8 cellular contexts compared by ENCODE assay signal in genomic region chr12:50188280-50188781, GRCh38. TPM values are rescaled to one million over a fixed set of nuclear protein-coding genes. Genes with fewer than 3 reads are reported as not detected.
DNase-seq lines count a peak whose midpoint lies in the region; TF ChIP-seq lines count a peak whose summit lies in the region.
"Had no signal": no experiment of that assay in that cellular context is flagged by ENCODE, and none has a peak within 500 bp of the region (broad histone marks: within the 10 kb centered on the region; RNA-seq: fewer than 3 reads in every experiment).

No MANE protein-coding gene starts in this region.

- H3K36me3 ChIP-seq in stomach (peaks cover 15 to 48% (median 46%) of the 10 kb centered on the region in 4 donors), ovary (no peaks in the 10 kb centered on the region)

- no peaks in the 10 kb centered on the region for H3K27me3 Mint-ChIP-seq in activated naive CD8-positive, alpha-beta T cell treated with anti-CD3 and anti-CD28 coated beads for 36 hours

- peaks cover 30% of the 10 kb centered on the region for H3K4me1 Mint-ChIP-seq in activated naive CD8-positive, alpha-beta T cell treated with anti-CD3 and anti-CD28 coated beads for 36 hours

- peaks cover 0 to 44% (median 23%) of the 10 kb centered on the region in 4 donors for H3K4me1 ChIP-seq in stomach
- H3K4me1 ChIP-seq in ovary (ENCODE audit: insufficient read depth): peaks cover 4% of the 10 kb centered on the region

- POLR2A ChIA-PET in HEK293T (lab: Yijun Ruan, JAX): interaction anchor here (0.5 to 1.2 kb wide), 2 partner anchors 21 to 98 kb away, joined by 4 read pairs; partner anchors contain the start of gene CERS5

- H3K27me3 ChIP-seq in stomach (no peaks in the 10 kb centered on the region), ovary (no peaks in the 10 kb centered on the region)

- H3K9me3 ChIP-seq in stomach (no peaks in the 10 kb centered on the region), ovary (no peaks in the 10 kb centered on the region)

- H3K4me3 ChIP-seq in LNCaP clone FGC (ENCODE audit: low read depth, low read length) (no peak overlapping the region), stomach (no peak overlapping the region), ovary (no peak overlapping the region)

- CTCF ChIA-PET in HEK293T (lab: Yijun Ruan, JAX): no interaction called here

- 20 to 71% (median 50%) methylated on average over 3 to 4 of the region's 4 CpGs for WGBS in stomach, 5 donors
- 63 to 69% (median 66%) methylated on average over 4 of the region's 4 CpGs for WGBS in ovary, 3 donors

- H3K9me3 Mint-ChIP-seq in activated naive CD8-positive, alpha-beta T cell treated with anti-CD3 and anti-CD28 coated beads for 36 hours: no peaks in the 10 kb centered on the region

- intact Hi-C loops in stomach (cut with DNase I; ENCODE audit: low total_unique reads) (no loop called here), ovary (cut with DNase I) (loop anchor here in 1 of 4 donors (10.0 kb wide), 1 partner anchor 126 kb away; no protein-coding TSS in a partner anchor)

- TF ChIP-seq EP300 in stomach (IDR thresholded peaks at IDR 0.05) (no peak), ovary (IDR thresholded peaks at IDR 0.05) (no peak)

- TF ChIP-seq CTCF in LNCaP clone FGC (IDR thresholded peaks at IDR 0.05; ENCODE audit: control insufficient read depth, extremely low read depth, insufficient read depth): no peak
- no peak for TF ChIP-seq CTCF in stomach (IDR thresholded peaks at IDR 0.05)
- no peak for TF ChIP-seq CTCF in GM13976 (IDR thresholded peaks at IDR 0.05; ENCODE audit: borderline replicate concordance, control extremely low read depth, extremely low read depth, insufficient read depth, missing control alignments)
- no peak for TF ChIP-seq CTCF in ovary (IDR thresholded peaks at IDR 0.05)

- H3K27ac Mint-ChIP-seq in activated naive CD8-positive, alpha-beta T cell treated with anti-CD3 and anti-CD28 coated beads for 36 hours: peak overlapping the region; percentile 78

- in situ Hi-C loops in GM13976 (cut with MboI; ENCODE audit: low sequenced_read_pairs, unreplicated experiment): no loop called here

- TF ChIP-seq POLR2A in stomach (IDR thresholded peaks at IDR 0.05) (no peak), ovary (IDR thresholded peaks at IDR 0.05) (no peak)

- peak; percentile 91 for DNase-seq in LNCaP clone FGC (ENCODE audit: low read depth)
- DNase-seq in activated naive CD8-positive, alpha-beta T cell treated with anti-CD3 and anti-CD28 coated beads for 36 hours: no peak
- peak; percentile 85 for DNase-seq in iris pigment epithelial cell (ENCODE audit: low read depth)
- no peak for DNase-seq in stomach
- no peak for DNase-seq in HEK293T (ENCODE audit: extremely low spot score)
- no peak for DNase-seq in GM13976 (ENCODE audit: low spot score)
- no peak for DNase-seq in ovary
- DNase-seq: NCI-H2171 treated with DMSO at 0.1 percent for 48 hours had no signal

- peaks cover 4% of the 10 kb centered on the region for H3K36me3 Mint-ChIP-seq in activated naive CD8-positive, alpha-beta T cell treated with anti-CD3 and anti-CD28 coated beads for 36 hours

- peak overlapping the region in 4 of 5 donors; percentile 14 to 38 (median 22) for H3K27ac ChIP-seq in stomach
- no peak overlapping the region for H3K27ac ChIP-seq in ovary

- no peak overlapping the region for H3K4me3 Mint-ChIP-seq in activated naive CD8-positive, alpha-beta T cell treated with anti-CD3 and anti-CD28 coated beads for 36 hours

TF ChIP-seq in HEK293T, 16 proteins besides CTCF, POLR2A, EP300 and RAD21:
- no peak for TF ChIP-seq CTBP1 (IDR thresholded peaks at IDR 0.05; ENCODE audit: borderline replicate concordance)
- TF ChIP-seq BHLHE40 (IDR thresholded peaks at IDR 0.05; ENCODE audit: borderline replicate concordance): no peak

RNA-seq across cellular contexts. Expression of gene CERS5, which starts 21.2 kb away (rescaled TPM):
- total RNA-seq in activated naive CD8-positive, alpha-beta T cell treated with anti-CD3 and anti-CD28 coated beads for 36 hours: 10 to 100 TPM; 36.4 to 41.3 TPM
- total RNA-seq in stomach (100 to 1,000 TPM in 1 of 5 donors, 10 to 100 TPM in 2, 1 to 10 TPM in 2; 3.2 to 114 (median 24.1) TPM), ovary (10 to 100 TPM; 29.1 to 67.3 (median 44.9) TPM)
- polyA plus RNA-seq in stomach (10 to 100 TPM; 20.7 to 52.6 (median 23.8) TPM), ovary (10 to 100 TPM; 47.9 to 76.9 TPM)

Comparison
In these comparisons a context has a peak if more than half of its experiments do, and no peak if none do; other contexts are left out.
1. DNase-seq: peak in LNCaP clone FGC (single experiment) and iris pigment epithelial cell (single experiment); none in activated naive CD8-positive, alpha-beta T cell treated with anti-CD3 and anti-CD28 coated beads for 36 hours (single experiment), stomach (single experiment), HEK293T (single experiment), GM13976 (single experiment) and ovary (0 of 5).
2. H3K27ac ChIP-seq: peak in stomach (4 of 5); none in ovary (0 of 2).